Comparison of ENCODE assay signal across 8 cellular contexts in genomic region chr2:199458806-199459285, GRCh38. TPM values are rescaled to one million over a fixed set of nuclear protein-coding genes. Genes with fewer than 3 reads are reported as not detected.
DNase-seq lines count a peak whose midpoint lies in the region; ATAC-seq and TF ChIP-seq lines count a peak whose summit lies in the region.

No MANE protein-coding gene starts in this region.

- H3K9me3 ChIP-seq in NT2/D1 (ENCODE audit: insufficient read depth, low read length), result no peaks in the 10 kb centered on the region
- H3K9me3 ChIP-seq in vagina, result no peaks in the 10 kb centered on the region

- H3K36me3 ChIP-seq in NT2/D1 (ENCODE audit: insufficient read depth, insufficient read length, low read length) (no peaks in the 10 kb centered on the region), vagina (no peaks in the 10 kb centered on the region)

- H3K4me1 ChIP-seq in NT2/D1 (ENCODE audit: insufficient read depth, insufficient read length) (peaks cover 6% of the 10 kb centered on the region), vagina (peaks cover 51% of the 10 kb centered on the region)

- H3K4me3 ChIP-seq in NT2/D1 (ENCODE audit: insufficient read length, low read depth), result peak overlapping the region; percentile 93
- H3K4me3 ChIP-seq in vagina, result peak overlapping the region; percentile 89 to 91

- TF ChIP-seq CTCF in vagina (IDR thresholded peaks at IDR 0.05), result no peak

- peak overlapping the region; percentile 91 for H3K9ac ChIP-seq in NT2/D1 (ENCODE audit: insufficient read length, low read depth)

- no peak for TF ChIP-seq POLR2A in vagina (IDR thresholded peaks at IDR 0.05)

- ATAC-seq in GM21717 (IDR thresholded peaks at IDR 0.05; ENCODE audit: unreplicated experiment), result peak; percentile 42

- peaks cover 79% of the 10 kb centered on the region for H3K27me3 ChIP-seq in NT2/D1 (ENCODE audit: insufficient read depth, insufficient read length)
- no peaks in the 10 kb centered on the region for H3K27me3 ChIP-seq in vagina

- DNase-seq in DMS53 treated with DMSO at 0.1 percent for 48 hours (lab: John Stamatoyannopoulos, UW; ENCODE audit: unreplicated experiment) (peak; percentile 74), NT2/D1 (ENCODE audit: low read depth, low spot score) (no peak), dermis blood vessel endothelial cell (peak; percentile 53), midbrain (lab: John Stamatoyannopoulos, UW) (peak; percentile 65), vagina (ENCODE audit: extremely low spot score in 2 of 2) (no peak), SIG-M5 treated with dmso at 0.1 percent for 504 hours (lab: John Stamatoyannopoulos, UW; ENCODE audit: unreplicated experiment) (no peak), HK-2 (ENCODE audit: unreplicated experiment) (no peak)

- intact Hi-C loops in vagina (cut with DNase I), result no loop called here

- H3K27ac ChIP-seq in vagina, result peak overlapping the region; percentile 80

RNA-seq across cellular contexts. Expression of gene SATB2, which starts 1.1 kb away (rescaled TPM):
- 0.33 and 0.85 TPM in 2 replicates for total RNA-seq in dermis blood vessel endothelial cell
- 7.4 TPM for total RNA-seq in vagina

Comparison
In these comparisons a context has a peak if more than half of its experiments do, and no peak if none do; other contexts are left out.
1. DNase-seq: peak in DMS53 treated with DMSO at 0.1 percent for 48 hours (single experiment), dermis blood vessel endothelial cell (single experiment) and midbrain (single experiment); none in NT2/D1 (single experiment), vagina (0 of 2), SIG-M5 treated with dmso at 0.1 percent for 504 hours (single experiment) and HK-2 (single experiment).